In the genomic region with DNA sequence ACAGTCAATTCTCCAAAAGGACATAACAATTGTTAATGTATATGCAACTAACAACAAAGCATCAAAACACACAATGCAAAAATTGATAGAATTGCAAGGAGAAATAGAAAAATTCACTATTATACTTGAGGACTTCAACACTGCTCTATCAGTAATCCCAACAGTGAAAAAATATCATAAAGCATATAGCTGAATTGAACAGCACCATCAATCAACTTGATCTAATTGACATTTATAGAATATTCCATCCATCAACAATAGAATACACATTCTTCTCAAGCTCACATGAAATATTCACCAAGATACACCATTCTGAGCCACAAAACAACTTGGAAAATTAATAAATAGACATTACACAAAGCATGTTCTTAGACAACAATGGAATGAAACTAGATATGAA, we compare ENCODE assay signal across 34 cellular contexts.
"Had no signal": no experiment of that assay in that cellular context is flagged by ENCODE, and none has a peak within 500 bp of the region (broad histone marks: within the 10 kb centered on the region; RNA-seq: fewer than 3 reads in every experiment).

No MANE protein-coding gene starts in this region.

- H3K9me3 ChIP-seq: adrenal gland, body of pancreas had no signal

- H3K4me1 ChIP-seq: adrenal gland, ascending aorta, body of pancreas, breast epithelium had no signal

- DNase-seq: activated effector memory CD4-positive, alpha-beta T cell treated with anti-CD3 and anti-CD28 coated beads, Interleukin-2, amount 50 U/mL, for 16 hours; activated effector memory CD4-positive, alpha-beta T cell treated with Interleukin-2 at 50 U/mL for 16 hours; activated gamma-delta T cell; activated gamma-delta T cell treated with Interleukin-2 at 50 U/mL for 16 hours; activated naive CD4-positive, alpha-beta T cell; activated naive CD4-positive, alpha-beta T cell treated with anti-CD3 and anti-CD28 coated beads for 36 hours; activated naive CD4-positive, alpha-beta T cell treated with anti-CD3 and anti-CD28 coated beads, Interleukin-2, amount 10 ng/mL, durations not matched to agents 7 days and 5 days; activated naive CD4-positive, alpha-beta T cell treated with anti-CD3 and anti-CD28 coated beads, Interleukin-2, amount 50 U/mL, for 16 hours; activated naive CD4-positive, alpha-beta T cell treated with Interleukin-2 at 50 U/mL for 16 hours; activated naive CD8-positive, alpha-beta T cell treated with anti-CD3 and anti-CD28 coated beads for 36 hours; activated naive CD8-positive, alpha-beta T cell treated with anti-CD3 and anti-CD28 coated beads, Interleukin-2, amount 10 ng/mL, durations not matched to agents 7 days and 5 days; activated naive CD8-positive, alpha-beta T cell treated with anti-CD3 and anti-CD28 coated beads, Interleukin-2, amount 50 U/mL, for 24 hours; activated T-cell treated with anti-CD3 and anti-CD28 coated beads, Interleukin-2, amount 50 U/mL, for 1 hour; activated T-cell treated with anti-CD3 and anti-CD28 coated beads, Interleukin-2, amount 50 U/mL, for 24 hours; activated T-cell treated with anti-CD3 and anti-CD28 coated beads, Interleukin-2, amount 50 U/mL, for 4 hours; activated T-cell treated with anti-CD3 and anti-CD28 coated beads, Interleukin-2, amount 50 U/mL, for 48 hours; activated T-cell treated with anti-CD3 and anti-CD28 coated beads, Interleukin-2, amount 50 U/mL, for 72 hours; adrenal gland; amniotic stem cell; amygdala; anterior cingulate cortex; aorta; body of pancreas; brain microvascular endothelial cell; caudate nucleus; central memory CD4-positive, alpha-beta T cell; cerebellar nuclear complex had no signal

- ATAC-seq: activated naive CD4-positive, alpha-beta T cell treated with anti-CD3 and anti-CD28 coated beads, Interleukin-2, amount 50 U/mL, for 72 hours; activated naive CD8-positive, alpha-beta T cell treated with anti-CD3 and anti-CD28 coated beads, Interleukin-2, amount 50 U/mL, for 24 hours; activated T-cell treated with anti-CD3 and anti-CD28 coated beads, Interleukin-2, amount 50 U/mL, for 4 hours; activated T-cell treated with anti-CD3 and anti-CD28 coated beads, Interleukin-2, amount 50 U/mL, for 72 hours; activated T-helper 17 cell treated with anti-CD3 and anti-CD28 coated beads, Interleukin-2, amount 50 U/mL, for 72 hours; body of pancreas had no signal

- FAIRE-seq: astrocyte, bronchial epithelial cell had no signal

- H3K36me3 ChIP-seq: adrenal gland, ascending aorta, brain microvascular endothelial cell, breast epithelium, cardiac muscle cell had no signal

- H3K4me3 ChIP-seq: adrenal gland, ascending aorta, body of pancreas, breast epithelium, cardiac muscle cell had no signal

- H3K27me3 ChIP-seq: adrenal gland, ascending aorta, body of pancreas, brain microvascular endothelial cell, breast epithelium, cardiac muscle cell had no signal

- H3K27ac ChIP-seq: adrenal gland, ascending aorta, body of pancreas, brain microvascular endothelial cell, breast epithelium, cardiac muscle cell had no signal
